Comparison of ENCODE assay signal across 18 cellular contexts in genomic region chr1:25236261-25236660, GRCh38. TPM values are rescaled to one million over a fixed set of nuclear protein-coding genes. Genes with fewer than 3 reads are reported as not detected.
"Had no signal": no experiment of that assay in that cellular context is flagged by ENCODE, and none has a peak within 500 bp of the region (broad histone marks: within the 10 kb centered on the region; RNA-seq: fewer than 3 reads in every experiment).

No MANE protein-coding gene starts in this region.

RNA-seq across cellular contexts. Expression of gene RHD, which starts 36.0 kb away (rescaled TPM):
- total RNA-seq: activated CD4-positive, alpha-beta T cell treated with anti-CD3 and anti-CD28 coated beads, Interleukin-2, amount 10 ng/mL, durations not matched to agents 24 days and 14 days; activated CD8-positive, alpha-beta T cell treated with anti-CD3 and anti-CD28 coated beads for 36 hours; activated T-cell treated with anti-CD3 and anti-CD28 coated beads, Interleukin-2, amount 50 U/mL, for 4 hours; activated T-helper 2 cell treated with anti-CD3 and anti-CD28 coated beads, Interferon-gamma antibody, Interleukin-2, Interleukin-4, amounts not matched to agents 10 μg/mL and 5 μg/mL and 100 μg/mL, durations not matched to agents 14 hours and 24 hours and 36 hours; bronchial epithelial cell; esophagus muscularis mucosa; foreskin keratinocyte; glomerular endothelial cell; lower lobe of right lung; mesenteric fat pad; mucosa of descending colon; myocyte; natural killer cell treated with Interleukin-12 subunit alpha and Interleukin-12 subunit beta and Interleukin-15 and Interleukin-18, amount 100 ng/mL, for 72 hours; osteocyte; posterior vena cava; renal cortical epithelial cell; vagina had no signal
- polyA plus RNA-seq: foreskin keratinocyte, heart right ventricle had no signal
